In the genomic region with DNA sequence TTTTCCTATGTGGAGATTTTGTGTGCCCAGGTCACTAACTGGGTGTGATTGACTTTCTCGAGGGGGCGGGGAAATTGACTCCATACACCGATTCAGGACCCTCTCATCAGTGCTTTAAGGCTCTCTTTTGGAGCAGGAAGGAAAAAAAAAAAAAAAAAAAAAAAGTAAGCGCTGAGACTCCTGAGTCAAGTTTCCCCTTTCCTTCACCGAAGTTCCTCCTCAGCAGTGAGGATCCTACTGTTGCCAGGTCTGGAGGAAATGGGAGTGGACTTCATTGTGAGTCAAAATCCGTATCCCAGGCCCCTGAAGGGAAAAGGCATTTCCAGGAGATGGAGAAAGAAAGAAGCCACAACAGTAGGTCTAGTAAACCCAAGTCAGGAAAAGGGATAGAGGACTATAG, we compare ENCODE assay signal across 1 cellular context.
TF ChIP-seq lines count a peak whose summit lies in the region.

No MANE protein-coding gene starts in this region.

TF ChIP-seq in GM12878, 131 proteins besides CTCF, POLR2A, EP300 and RAD21 (continued from another document):
- TF ChIP-seq, protein P1, sequence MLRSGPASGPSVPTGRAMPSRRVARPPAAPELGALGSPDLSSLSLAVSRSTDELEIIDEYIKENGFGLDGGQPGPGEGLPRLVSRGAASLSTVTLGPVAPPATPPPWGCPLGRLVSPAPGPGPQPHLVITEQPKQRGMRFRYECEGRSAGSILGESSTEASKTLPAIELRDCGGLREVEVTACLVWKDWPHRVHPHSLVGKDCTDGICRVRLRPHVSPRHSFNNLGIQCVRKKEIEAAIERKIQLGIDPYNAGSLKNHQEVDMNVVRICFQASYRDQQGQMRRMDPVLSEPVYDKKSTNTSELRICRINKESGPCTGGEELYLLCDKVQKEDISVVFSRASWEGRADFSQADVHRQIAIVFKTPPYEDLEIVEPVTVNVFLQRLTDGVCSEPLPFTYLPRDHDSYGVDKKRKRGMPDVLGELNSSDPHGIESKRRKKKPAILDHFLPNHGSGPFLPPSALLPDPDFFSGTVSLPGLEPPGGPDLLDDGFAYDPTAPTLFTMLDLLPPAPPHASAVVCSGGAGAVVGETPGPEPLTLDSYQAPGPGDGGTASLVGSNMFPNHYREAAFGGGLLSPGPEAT (IDR thresholded peaks at IDR 0.05; ENCODE audit: low read depth) = no peak
- TF ChIP-seq, protein P2, sequence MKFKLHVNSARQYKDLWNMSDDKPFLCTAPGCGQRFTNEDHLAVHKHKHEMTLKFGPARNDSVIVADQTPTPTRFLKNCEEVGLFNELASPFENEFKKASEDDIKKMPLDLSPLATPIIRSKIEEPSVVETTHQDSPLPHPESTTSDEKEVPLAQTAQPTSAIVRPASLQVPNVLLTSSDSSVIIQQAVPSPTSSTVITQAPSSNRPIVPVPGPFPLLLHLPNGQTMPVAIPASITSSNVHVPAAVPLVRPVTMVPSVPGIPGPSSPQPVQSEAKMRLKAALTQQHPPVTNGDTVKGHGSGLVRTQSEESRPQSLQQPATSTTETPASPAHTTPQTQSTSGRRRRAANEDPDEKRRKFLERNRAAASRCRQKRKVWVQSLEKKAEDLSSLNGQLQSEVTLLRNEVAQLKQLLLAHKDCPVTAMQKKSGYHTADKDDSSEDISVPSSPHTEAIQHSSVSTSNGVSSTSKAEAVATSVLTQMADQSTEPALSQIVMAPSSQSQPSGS (IDR thresholded peaks at IDR 0.05; ENCODE audit: low read length) = no peak
- no peak for TF ChIP-seq KAT2A (conservative IDR thresholded peaks at IDR 0.05; ENCODE audit: control insufficient read depth, low read depth, low read length)
- TF ChIP-seq, protein P3, sequence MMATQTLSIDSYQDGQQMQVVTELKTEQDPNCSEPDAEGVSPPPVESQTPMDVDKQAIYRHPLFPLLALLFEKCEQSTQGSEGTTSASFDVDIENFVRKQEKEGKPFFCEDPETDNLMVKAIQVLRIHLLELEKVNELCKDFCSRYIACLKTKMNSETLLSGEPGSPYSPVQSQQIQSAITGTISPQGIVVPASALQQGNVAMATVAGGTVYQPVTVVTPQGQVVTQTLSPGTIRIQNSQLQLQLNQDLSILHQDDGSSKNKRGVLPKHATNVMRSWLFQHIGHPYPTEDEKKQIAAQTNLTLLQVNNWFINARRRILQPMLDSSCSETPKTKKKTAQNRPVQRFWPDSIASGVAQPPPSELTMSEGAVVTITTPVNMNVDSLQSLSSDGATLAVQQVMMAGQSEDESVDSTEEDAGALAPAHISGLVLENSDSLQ (IDR thresholded peaks at IDR 0.05) = no peak
- TF ChIP-seq ZNF24 (IDR thresholded peaks at IDR 0.05) = no peak
- TF ChIP-seq POLR2AphosphoS2 (IDR thresholded peaks at IDR 0.05; ENCODE audit: low read depth, low read length) = no peak
- no peak for TF ChIP-seq ZNF274 (IDR thresholded peaks at IDR 0.05; ENCODE audit: insufficient read depth, insufficient read length)
